ENCODE assay signal across 7 cellular contexts in the genomic region with DNA sequence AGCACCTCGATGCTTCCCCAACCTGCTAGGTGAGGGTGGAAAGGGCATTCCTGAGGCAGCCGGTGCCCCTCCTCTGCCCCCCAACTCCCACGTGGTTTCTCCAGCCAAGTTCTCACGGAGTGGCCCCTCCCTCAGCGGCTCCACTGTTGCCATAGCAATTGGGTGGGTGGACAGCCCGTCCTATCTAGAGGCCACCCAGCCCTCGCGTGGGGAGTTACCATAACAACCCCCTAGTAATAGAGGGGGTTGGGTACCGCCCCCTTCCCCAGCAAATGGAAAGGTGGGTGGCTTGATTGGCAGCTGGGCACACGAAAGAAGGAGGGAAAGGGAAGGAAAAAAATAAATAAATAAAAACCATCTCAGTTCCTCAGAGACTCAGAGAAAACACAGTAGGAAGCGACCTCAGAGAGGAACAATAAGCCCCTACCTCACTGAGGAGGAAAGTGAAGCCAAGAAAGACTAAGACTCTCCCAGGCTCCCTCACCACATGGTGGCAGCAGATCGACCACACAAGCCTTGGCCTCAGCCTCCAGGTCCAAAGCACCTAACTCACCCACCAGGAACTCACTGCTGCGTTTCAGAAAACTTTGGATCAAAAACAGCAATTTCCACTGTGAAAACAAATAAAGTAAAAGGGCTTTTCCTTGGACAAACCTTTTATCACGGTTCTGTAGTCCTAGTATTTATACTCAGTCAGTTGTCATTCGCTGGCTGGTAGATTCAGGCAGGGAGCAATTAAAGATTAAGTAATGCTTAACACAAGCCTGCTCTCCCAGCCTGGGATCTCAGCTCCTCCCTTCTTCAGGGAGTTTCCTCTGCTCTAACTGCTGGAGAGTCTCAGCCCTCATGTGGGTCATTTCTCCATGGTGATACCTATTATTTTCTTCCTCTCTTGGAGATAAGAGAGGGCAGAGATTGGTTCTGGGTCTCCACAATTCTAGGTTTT. TPM values are rescaled to one million over a fixed set of nuclear protein-coding genes. Genes with fewer than 3 reads are reported as not detected.
DNase-seq lines count a peak whose midpoint lies in the region; ATAC-seq, FAIRE-seq and TF ChIP-seq lines count a peak whose summit lies in the region.
"Not testable (repeated sequence)": the region's sequence is repeated elsewhere in the genome, so short reads cannot be mapped to it uniquely, and the experiment has no call there.

No MANE protein-coding gene starts in this region.

- CTCF ChIA-PET in PC-3 (lab: Charles Lee); K562 (lab: Yijun Ruan, JAX; ENCODE audit: low intra/inter-chr PET ratio): not testable (repeated sequence)

- not testable (repeated sequence) for H3K9me3 ChIP-seq in PC-3 (ENCODE audit: low read length); K562 (replicated peaks; ENCODE audit: control insufficient read depth, insufficient read depth, low read depth, low read length); mucosa of descending colon

- not testable (repeated sequence) for H4K20me1 ChIP-seq in PC-3 (ENCODE audit: low read length); K562 (replicated peaks; ENCODE audit: control insufficient read depth, insufficient read depth, low read length)

- not testable (repeated sequence) for H3K36me3 Mint-ChIP-seq in HFFc6 (ENCODE audit: low read depth)

- not testable (repeated sequence) for TF ChIP-seq POLR2A in K562 (conservative IDR thresholded peaks at IDR 0.05)

- H3K4me1 Mint-ChIP-seq in HFFc6 (ENCODE audit: low read depth), result not testable (repeated sequence)

- DNase-seq in HFFc6; PC-3; K562 (ENCODE audit: extremely low read depth in 1 of 4, low spot score in 3 of 4): not testable (repeated sequence)
- DNase-seq in head of caudate nucleus (peak in 38 of 42 donors; percentile 12 to 79 (median 41)), mucosa of descending colon (peak in 1 of 3 donors; percentile 17)

- not testable (repeated sequence) for H3K4me3 ChIP-seq in PC-3 (ENCODE audit: low read length); K562; mucosa of descending colon

- not testable (repeated sequence) for H2AFZ ChIP-seq in PC-3 (ENCODE audit: low read length); K562 (ENCODE audit: low read depth, low read length)

- H3K27ac ChIP-seq in PC-3 (ENCODE audit: low read length); K562 (ENCODE audit: extremely low read depth, low read depth, low read length): not testable (repeated sequence)

- H3K27me3 ChIP-seq in PC-3 (ENCODE audit: low read length); K562 (ENCODE audit: control insufficient read depth in 2 of 2, insufficient read depth in 2 of 2, low read length in 2 of 2): not testable (repeated sequence)

- TF ChIP-seq EP300 in K562 (IDR thresholded peaks at IDR 0.05; ENCODE audit: low read length), result not testable (repeated sequence)

- not testable (repeated sequence) for H3K27ac Mint-ChIP-seq in HFFc6

- H3K9ac ChIP-seq in PC-3 (ENCODE audit: low read length); K562 (ENCODE audit: insufficient read depth in 1 of 2, low read depth in 2 of 2, low read length in 2 of 2): not testable (repeated sequence)

- H3K4me3 Mint-ChIP-seq in HFFc6, result not testable (repeated sequence)

- TF ChIP-seq RAD21 in K562 (CRISPR knock-in tag; conservative IDR thresholded peaks at IDR 0.05 in 1 of 2, IDR thresholded peaks at IDR 0.05 in 1 of 2), result not testable (repeated sequence)

- 0% methylated on average over 2 of the region's 15 CpGs for WGBS in K562 (ENCODE audit: insufficient coverage, low coverage, missing lambda C conversion rate)

- POLR2A ChIA-PET in PC-3 (lab: Charles Lee; ENCODE audit: unreplicated experiment); K562 (lab: Yijun Ruan, JAX): not testable (repeated sequence)

- intact Hi-C loops in PC-3 (cut with micrococcal nuclease); K562 (cut with micrococcal nuclease); head of caudate nucleus (cut with DNase I); mucosa of descending colon (cut with DNase I, micrococcal nuclease): not testable (repeated sequence)

- TF ChIP-seq CTCF in HFFc6 (IDR thresholded peaks at IDR 0.05), result peak; percentile 15; the same call in 1 of the 2 replicates
- TF ChIP-seq CTCF in PC-3 (conservative IDR thresholded peaks at IDR 0.05; ENCODE audit: low read depth, low read length); K562 (IDR thresholded peaks at IDR 0.05 in 2 of 3, conservative IDR thresholded peaks at IDR 0.05 in 1 of 3; ENCODE audit: insufficient read depth in 2 of 3, low read depth in 1 of 3, low read length in 3 of 3); mucosa of descending colon (IDR thresholded peaks at IDR 0.05): not testable (repeated sequence)

- H3K9me3 Mint-ChIP-seq in HFFc6, result not testable (repeated sequence)

- H3K9me1 ChIP-seq in K562 (ENCODE audit: control insufficient read depth, insufficient read depth, low read length), result not testable (repeated sequence)

- H3F3A ChIP-seq in PC-3 (ENCODE audit: low read length, unreplicated experiment), result not testable (repeated sequence)

- not testable (repeated sequence) for H3K36me3 ChIP-seq in PC-3 (ENCODE audit: low read depth, low read length); K562 (ENCODE audit: control insufficient read depth, insufficient read depth, low read length); mucosa of descending colon (ENCODE audit: low read depth)

- BruUV-seq in PC-3 (replicated peaks; lab: Mats Ljungman, UMichigan), result TSS peak; percentile 85
- BruUV-seq in K562 (replicated peaks; lab: Mats Ljungman, UMichigan), result not testable (repeated sequence)

- H3K27me3 Mint-ChIP-seq in HFFc6 (ENCODE audit: insufficient read depth), result not testable (repeated sequence)

- in situ Hi-C loops in K562 (cut with MboI), result not testable (repeated sequence)

- not testable (repeated sequence) for H3K9me2 ChIP-seq in PC-3 (replicated peaks; ENCODE audit: low read length)

- peak; percentile 71 for FAIRE-seq in G401.6 (lab: Jason Lieb, UNC)
- FAIRE-seq in TTC549 (lab: Jason Lieb, UNC), result peak; percentile 83
- peak; percentile 87 for FAIRE-seq in K562 (lab: Jason Lieb, UNC)

- H3K4me2 ChIP-seq in PC-3 (ENCODE audit: low read length); K562 (ENCODE audit: insufficient read depth, low read length): not testable (repeated sequence)

- H3K79me2 ChIP-seq in PC-3 (ENCODE audit: low read length); K562 (ENCODE audit: control insufficient read depth, insufficient read depth, low read length): not testable (repeated sequence)

- peak; percentile 85 for ATAC-seq in PC-3
- peak; percentile 76 for ATAC-seq in K562
- peak; percentile 31 for ATAC-seq in mucosa of descending colon

- not testable (repeated sequence) for H3K4me1 ChIP-seq in PC-3 (ENCODE audit: insufficient read depth, low read length); K562 (replicated peaks in 1 of 2; ENCODE audit: control insufficient read depth in 2 of 2, insufficient read depth in 2 of 2, low read length in 2 of 2); mucosa of descending colon (ENCODE audit: low read depth)

RNA-seq across cellular contexts. Expression of a gene that starts 23.9 kb away (rescaled TPM):
- 10 to 100 TPM; 28.3 to 32.3 (median 29.9) TPM for total RNA-seq in HFFc6 (2021; fragmentation: NEBNext Ultra II Directional; extraction: Animal tissue kit (Norgen Biotek cat#: 25700))
- total RNA-seq in PC-3 (2014; rRNA removed) (40.5 and 43.9 TPM in 2 replicates), K562 (2014; rRNA removed) (3.1 and 3.9 TPM in 2 replicates), K562 (2014; rRNA removed; fragmentation: Illumina TruSeq; extraction: Trizol) (4.9 and 5.8 TPM in 2 replicates), K562 (2015; rRNA removed; fragmentation: Illumina TruSeq; extraction: Trizol) (7.0 and 7.5 TPM in 2 replicates), K562 (2021) (6.6 and 7.3 TPM in 2 replicates), mucosa of descending colon (10 to 100 TPM; 15.5 to 33.8 (median 23.2) TPM)
- total RNA-seq in K562 (2011; cell fraction: chromatin; rRNA removed; ENCODE audit: low replicate concordance), result 36.6 and 37.9 TPM in 2 replicates
- total RNA-seq in K562 (2011; cell fraction: nucleolus; rRNA removed), result 14.9 and 18.0 TPM in 2 replicates
- 16.8 and 18.9 TPM in 2 replicates for total RNA-seq in K562 (2011; cell fraction: nucleoplasm; rRNA removed)
- polyA plus RNA-seq in K562 (2011; rRNA removed) (13.2 and 14.0 TPM in 2 replicates), K562 (2014; fragmentation: Illumina TruSeq; extraction: Trizol) (6.0 and 7.3 TPM in 2 replicates), K562 (2014; fragmentation: Nextera tagmentation; extraction: Ambion mirVana) (1 to 10 TPM; 1.8 to 2.2 TPM), K562 (2014; rRNA removed) (9.5 and 10.8 TPM in 2 replicates)
- polyA plus RNA-seq in K562 (2011; cell fraction: cytosol; rRNA removed), result 6.0 and 8.0 TPM in 2 replicates
- 36.4 and 43.6 TPM in 2 replicates for polyA plus RNA-seq in K562 (2011; cell fraction: nucleus; rRNA removed)
- polyA plus RNA-seq in K562 (2012), result 7.6 and 18.9 TPM in 2 replicates
- polyA minus RNA-seq in K562 (2011; rRNA and poly(A)+ RNA removed), result 11.2 and 11.8 TPM in 2 replicates
- polyA minus RNA-seq in K562 (2011; cell fraction: cytosol; rRNA and poly(A)+ RNA removed), result 2.3 and 6.0 TPM in 2 replicates
- polyA minus RNA-seq in K562 (2011; cell fraction: nucleus; rRNA and poly(A)+ RNA removed), result 10.9 and 14.7 TPM in 2 replicates

Comparison
In these comparisons a context has a peak if more than half of its experiments do, and no peak if none do; other contexts are left out.
1. ATAC-seq: peak in every context shown above with its lines; median percentile 85 in PC-3; 76 in K562; 31 in mucosa of descending colon.